ENCODE assay signal across 2 cellular contexts in genomic region chr2:112579280-112579679, GRCh38.
TF ChIP-seq lines count a peak whose summit lies in the region.

No MANE protein-coding gene starts in this region.

TF ChIP-seq in K562, 482 proteins besides CTCF, POLR2A, EP300 and RAD21:
- no peak for TF ChIP-seq ZNF445 (CRISPR knock-in tag; IDR thresholded peaks at IDR 0.05; ENCODE audit: low read depth)
- peak; percentile 32; the same call in 1 of the 2 replicates for TF ChIP-seq ATF3 (IDR thresholded peaks at IDR 0.05)
- no peak for TF ChIP-seq ATF3 (CRISPR knock-in tag; conservative IDR thresholded peaks at IDR 0.05)
- no peak for TF ChIP-seq FIP1L1 (IDR thresholded peaks at IDR 0.05; ENCODE audit: low read depth, low read length, poor library complexity, severe bottlenecking)
- no peak for TF ChIP-seq MAFF (IDR thresholded peaks at IDR 0.05; ENCODE audit: low read length)

TF ChIP-seq in HepG2, 621 proteins besides CTCF, POLR2A, EP300 and RAD21:
- TF ChIP-seq MXD3 (CRISPR knock-in tag; IDR thresholded peaks at IDR 0.05) (no peak), U2AF1 (optimal IDR thresholded peaks at IDR 0.05; ENCODE audit: low read depth, low read length) (no peak), ZNF256 (CRISPR knock-in tag; conservative IDR thresholded peaks at IDR 0.05) (no peak), POLR2G (IDR thresholded peaks at IDR 0.05; ENCODE audit: low read depth, low read length) (0 out of 2 replicates have a peak, but pooled peaks have one; percentile 27), ZNF841 (CRISPR knock-in tag; IDR thresholded peaks at IDR 0.05; ENCODE audit: borderline replicate concordance) (no peak), SAFB2 (CRISPR knock-in tag; IDR thresholded peaks at IDR 0.05; ENCODE audit: borderline replicate concordance, low read depth) (no peak), ATF7 (IDR thresholded peaks at IDR 0.05) (peak; percentile 70), ATF7 (CRISPR knock-in tag; IDR thresholded peaks at IDR 0.05) (no peak), NAIF1 (CRISPR knock-in tag; IDR thresholded peaks at IDR 0.05; ENCODE audit: borderline replicate concordance) (no peak), ZNF570 (CRISPR knock-in tag; IDR thresholded peaks at IDR 0.05; ENCODE audit: borderline replicate concordance) (no peak), POLR2AphosphoS5 (IDR thresholded peaks at IDR 0.05; ENCODE audit: low read depth, low read length) (peak; percentile 35; the same call in 1 of the 2 replicates), CREB1 (IDR thresholded peaks at IDR 0.05) (peak; percentile 28; the same call in 1 of the 2 replicates), CREB1 (CRISPR knock-in tag; IDR thresholded peaks at IDR 0.05) (no peak)
